ENCODE assay signal across 5 cellular contexts in genomic region chr20:47995661-47996060, GRCh38.
"Had no signal": no experiment of that assay in that cellular context is flagged by ENCODE, and none has a peak within 500 bp of the region (broad histone marks: within the 10 kb centered on the region; RNA-seq: fewer than 3 reads in every experiment).

No MANE protein-coding gene starts in this region.

- DNase-seq: GOT3, H9, HCEC 1CT, IMR-90 had no signal

- ATAC-seq: K562 had no signal

- H3K4me3 ChIP-seq: K562 had no signal
